In the genomic region with DNA sequence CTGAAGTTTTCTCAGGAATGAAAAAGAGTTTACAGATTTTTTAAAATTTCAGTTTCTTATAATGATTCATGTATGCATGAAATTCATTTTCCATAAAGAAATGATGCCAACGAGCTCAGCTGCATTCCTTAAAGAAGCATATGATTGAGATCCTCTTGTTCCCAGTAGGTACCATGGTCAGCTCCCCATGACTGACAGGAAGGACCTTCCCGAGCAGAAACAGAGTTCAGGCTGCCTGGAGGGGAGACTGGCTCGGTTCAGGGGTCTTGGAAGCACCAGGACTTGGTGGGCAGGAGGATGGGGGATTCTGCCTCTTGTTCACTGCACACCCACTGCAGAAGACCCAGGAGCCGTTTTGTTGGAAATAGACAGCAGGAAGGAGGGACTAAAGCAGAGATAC, we compare ENCODE assay signal across 3 cellular contexts.
TF ChIP-seq lines count a peak whose summit lies in the region.

No MANE protein-coding gene starts in this region.

TF ChIP-seq in SK-N-SH, 30 proteins besides CTCF, POLR2A, EP300 and RAD21 (continued from another document):
- TF ChIP-seq, protein P1, sequence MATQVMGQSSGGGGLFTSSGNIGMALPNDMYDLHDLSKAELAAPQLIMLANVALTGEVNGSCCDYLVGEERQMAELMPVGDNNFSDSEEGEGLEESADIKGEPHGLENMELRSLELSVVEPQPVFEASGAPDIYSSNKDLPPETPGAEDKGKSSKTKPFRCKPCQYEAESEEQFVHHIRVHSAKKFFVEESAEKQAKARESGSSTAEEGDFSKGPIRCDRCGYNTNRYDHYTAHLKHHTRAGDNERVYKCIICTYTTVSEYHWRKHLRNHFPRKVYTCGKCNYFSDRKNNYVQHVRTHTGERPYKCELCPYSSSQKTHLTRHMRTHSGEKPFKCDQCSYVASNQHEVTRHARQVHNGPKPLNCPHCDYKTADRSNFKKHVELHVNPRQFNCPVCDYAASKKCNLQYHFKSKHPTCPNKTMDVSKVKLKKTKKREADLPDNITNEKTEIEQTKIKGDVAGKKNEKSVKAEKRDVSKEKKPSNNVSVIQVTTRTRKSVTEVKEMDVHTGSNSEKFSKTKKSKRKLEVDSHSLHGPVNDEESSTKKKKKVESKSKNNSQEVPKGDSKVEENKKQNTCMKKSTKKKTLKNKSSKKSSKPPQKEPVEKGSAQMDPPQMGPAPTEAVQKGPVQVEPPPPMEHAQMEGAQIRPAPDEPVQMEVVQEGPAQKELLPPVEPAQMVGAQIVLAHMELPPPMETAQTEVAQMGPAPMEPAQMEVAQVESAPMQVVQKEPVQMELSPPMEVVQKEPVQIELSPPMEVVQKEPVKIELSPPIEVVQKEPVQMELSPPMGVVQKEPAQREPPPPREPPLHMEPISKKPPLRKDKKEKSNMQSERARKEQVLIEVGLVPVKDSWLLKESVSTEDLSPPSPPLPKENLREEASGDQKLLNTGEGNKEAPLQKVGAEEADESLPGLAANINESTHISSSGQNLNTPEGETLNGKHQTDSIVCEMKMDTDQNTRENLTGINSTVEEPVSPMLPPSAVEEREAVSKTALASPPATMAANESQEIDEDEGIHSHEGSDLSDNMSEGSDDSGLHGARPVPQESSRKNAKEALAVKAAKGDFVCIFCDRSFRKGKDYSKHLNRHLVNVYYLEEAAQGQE (IDR thresholded peaks at IDR 0.05; ENCODE audit: low read depth, low read length): peak; percentile 84

TF ChIP-seq in SK-N-SH treated with all-trans-retinoic acid at 6 μM for 48 hours, 23 proteins besides CTCF, POLR2A, EP300 and RAD21 (continued from another document):
- TF ChIP-seq ESRRG (CRISPR knock-in tag; IDR thresholded peaks at IDR 0.05): no peak
- TF ChIP-seq, protein P2, sequence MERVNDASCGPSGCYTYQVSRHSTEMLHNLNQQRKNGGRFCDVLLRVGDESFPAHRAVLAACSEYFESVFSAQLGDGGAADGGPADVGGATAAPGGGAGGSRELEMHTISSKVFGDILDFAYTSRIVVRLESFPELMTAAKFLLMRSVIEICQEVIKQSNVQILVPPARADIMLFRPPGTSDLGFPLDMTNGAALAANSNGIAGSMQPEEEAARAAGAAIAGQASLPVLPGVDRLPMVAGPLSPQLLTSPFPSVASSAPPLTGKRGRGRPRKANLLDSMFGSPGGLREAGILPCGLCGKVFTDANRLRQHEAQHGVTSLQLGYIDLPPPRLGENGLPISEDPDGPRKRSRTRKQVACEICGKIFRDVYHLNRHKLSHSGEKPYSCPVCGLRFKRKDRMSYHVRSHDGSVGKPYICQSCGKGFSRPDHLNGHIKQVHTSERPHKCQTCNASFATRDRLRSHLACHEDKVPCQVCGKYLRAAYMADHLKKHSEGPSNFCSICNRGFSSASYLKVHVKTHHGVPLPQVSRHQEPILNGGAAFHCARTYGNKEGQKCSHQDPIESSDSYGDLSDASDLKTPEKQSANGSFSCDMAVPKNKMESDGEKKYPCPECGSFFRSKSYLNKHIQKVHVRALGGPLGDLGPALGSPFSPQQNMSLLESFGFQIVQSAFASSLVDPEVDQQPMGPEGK (CRISPR knock-in tag; IDR thresholded peaks at IDR 0.05; ENCODE audit: borderline replicate concordance): no peak
- TF ChIP-seq, protein P3, sequence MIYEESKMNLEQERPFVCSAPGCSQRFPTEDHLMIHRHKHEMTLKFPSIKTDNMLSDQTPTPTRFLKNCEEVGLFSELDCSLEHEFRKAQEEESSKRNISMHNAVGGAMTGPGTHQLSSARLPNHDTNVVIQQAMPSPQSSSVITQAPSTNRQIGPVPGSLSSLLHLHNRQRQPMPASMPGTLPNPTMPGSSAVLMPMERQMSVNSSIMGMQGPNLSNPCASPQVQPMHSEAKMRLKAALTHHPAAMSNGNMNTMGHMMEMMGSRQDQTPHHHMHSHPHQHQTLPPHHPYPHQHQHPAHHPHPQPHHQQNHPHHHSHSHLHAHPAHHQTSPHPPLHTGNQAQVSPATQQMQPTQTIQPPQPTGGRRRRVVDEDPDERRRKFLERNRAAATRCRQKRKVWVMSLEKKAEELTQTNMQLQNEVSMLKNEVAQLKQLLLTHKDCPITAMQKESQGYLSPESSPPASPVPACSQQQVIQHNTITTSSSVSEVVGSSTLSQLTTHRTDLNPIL (CRISPR knock-in tag; IDR thresholded peaks at IDR 0.05; ENCODE audit: low read depth): no peak

TF ChIP-seq in GM12878, 131 proteins besides CTCF, POLR2A, EP300 and RAD21:
- TF ChIP-seq, protein P1 (IDR thresholded peaks at IDR 0.05; ENCODE audit: low read depth, low read length): peak; percentile 56; the same call in 1 of the 2 replicates
- TF ChIP-seq BACH1 (IDR thresholded peaks at IDR 0.05; ENCODE audit: borderline replicate concordance): no peak
